ENCODE assay signal across 9 cellular contexts in genomic region chr20:41149679-41150131, GRCh38. TPM values are rescaled to one million over a fixed set of nuclear protein-coding genes. Genes with fewer than 3 reads are reported as not detected.
DNase-seq lines count a peak whose midpoint lies in the region; ATAC-seq and TF ChIP-seq lines count a peak whose summit lies in the region.
"Had no signal": no experiment of that assay in that cellular context is flagged by ENCODE, and none has a peak within 500 bp of the region (broad histone marks: within the 10 kb centered on the region; RNA-seq: fewer than 3 reads in every experiment).

No MANE protein-coding gene starts in this region.

- peaks cover 94% of the 10 kb centered on the region for H3K4me1 Mint-ChIP-seq in activated CD4-positive, alpha-beta memory T cell treated with anti-CD3 and anti-CD28 coated beads for 36 hours (ENCODE audit: low read depth)

- no peak overlapping the region for H3K4me3 ChIP-seq in thyroid gland (replicated peaks in 1 of 3)

- POLR2A ChIA-PET in activated CD4-positive, alpha-beta memory T cell treated with anti-CD3 and anti-CD28 coated beads for 36 hours (lab: Charles Lee) = interaction anchor here (1.4 kb wide), 1 partner anchor 11 kb away, joined by 5 read pairs; no protein-coding TSS in a partner anchor

- H3K4me3 Mint-ChIP-seq in activated CD4-positive, alpha-beta memory T cell treated with anti-CD3 and anti-CD28 coated beads for 36 hours = no peak overlapping the region

- peaks cover 80 to 93% of the 10 kb centered on the region in 2 donors for H3K4me1 ChIP-seq in thyroid gland

- no peaks in the 10 kb centered on the region for H3K9me3 ChIP-seq in thyroid gland

- no peak for TF ChIP-seq POLR2A in thyroid gland (IDR thresholded peaks at IDR 0.05)

- H3K36me3 Mint-ChIP-seq in activated CD4-positive, alpha-beta memory T cell treated with anti-CD3 and anti-CD28 coated beads for 36 hours = peaks cover 5% of the 10 kb centered on the region

- DNase-seq in Right ventricle myocardium superior (peak; percentile 4), cardiac septum (ENCODE audit: low spot score) (no peak), glomerular visceral epithelial cell (ENCODE audit: extremely low spot score) (peak; percentile 63), thyroid gland (no peak), dedifferentiated amniotic fluid mesenchymal stem cell (ENCODE audit: extremely low spot score) (no peak), NCI-H345 treated with DMSO at 0.1 percent for 48 hours (lab: John Stamatoyannopoulos, UW; ENCODE audit: unreplicated experiment) (no peak)
- peak; percentile 53 for DNase-seq in activated CD4-positive, alpha-beta memory T cell treated with anti-CD3 and anti-CD28 coated beads for 36 hours
- DNase-seq: NCI-H2081 had no signal

- TF ChIP-seq CTCF in thyroid gland (IDR thresholded peaks at IDR 0.05) = no peak

- no peaks in the 10 kb centered on the region for H3K27me3 Mint-ChIP-seq in activated CD4-positive, alpha-beta memory T cell treated with anti-CD3 and anti-CD28 coated beads for 36 hours

- ATAC-seq in Right ventricle myocardium superior (ENCODE audit: poor library complexity) (no peak), HG03442 (IDR thresholded peaks at IDR 0.05; ENCODE audit: unreplicated experiment) (no peak)

- CTCF ChIA-PET in activated CD4-positive, alpha-beta memory T cell treated with anti-CD3 and anti-CD28 coated beads for 36 hours (lab: Charles Lee) = interaction anchor here (1.6 to 3.8 kb wide), 2 partner anchors 15 to 23 kb away, joined by 5 to 19 read pairs; no protein-coding TSS in a partner anchor

- H3K27ac Mint-ChIP-seq in activated CD4-positive, alpha-beta memory T cell treated with anti-CD3 and anti-CD28 coated beads for 36 hours = peak overlapping the region; percentile 57

- H3K27ac ChIP-seq in thyroid gland = peak overlapping the region in 2 of 3 donors; percentile 0 to 79

- intact Hi-C loops in Right ventricle myocardium superior (cut with DNase I) (no loop called here), cardiac septum (cut with DNase I) (loop anchor here (10.0 kb wide), 1 partner anchor 545 kb away; no protein-coding TSS in a partner anchor), thyroid gland (cut with DNase I) (loop anchor here (10.0 kb wide), 1 partner anchor 185 kb away; no protein-coding TSS in a partner anchor)
- intact Hi-C loops in activated CD4-positive, alpha-beta memory T cell treated with anti-CD3 and anti-CD28 coated beads for 36 hours (cut with micrococcal nuclease) = no loop called here

- 88 to 90% methylated on average over 6 of the region's 6 CpGs for WGBS in thyroid gland, 2 donors

- H3K9me3 Mint-ChIP-seq in activated CD4-positive, alpha-beta memory T cell treated with anti-CD3 and anti-CD28 coated beads for 36 hours = no peaks in the 10 kb centered on the region

- H3K36me3 ChIP-seq in thyroid gland = no peaks in the 10 kb centered on the region

- H3K27me3 ChIP-seq in thyroid gland = no peaks in the 10 kb centered on the region

RNA-seq across cellular contexts. Expression of gene PLCG1, which starts 12.4 kb away (rescaled TPM):
- total RNA-seq in Right ventricle myocardium superior = 45.0 TPM
- 66.6 TPM for total RNA-seq in cardiac septum
- total RNA-seq in activated CD4-positive, alpha-beta memory T cell treated with anti-CD3 and anti-CD28 coated beads for 36 hours = 100 to 1,000 TPM; 133 to 139 TPM
- 100 to 1,000 TPM; 146 to 252 (median 164) TPM for total RNA-seq in thyroid gland

Comparison
In these comparisons a context has a peak if more than half of its experiments do, and no peak if none do; other contexts are left out.
1. DNase-seq: peak in Right ventricle myocardium superior (single experiment), activated CD4-positive, alpha-beta memory T cell treated with anti-CD3 and anti-CD28 coated beads for 36 hours (single experiment) and glomerular visceral epithelial cell (single experiment); none in cardiac septum (single experiment), thyroid gland (0 of 2), dedifferentiated amniotic fluid mesenchymal stem cell (single experiment) and NCI-H345 treated with DMSO at 0.1 percent for 48 hours (single experiment).
2. intact Hi-C loops: an anchor here in cardiac septum (10.0 kb wide) and thyroid gland (10.0 kb wide); none called in Right ventricle myocardium superior and activated CD4-positive, alpha-beta memory T cell treated with anti-CD3 and anti-CD28 coated beads for 36 hours.